ENCODE assay signal across 8 cellular contexts in the genomic region with DNA sequence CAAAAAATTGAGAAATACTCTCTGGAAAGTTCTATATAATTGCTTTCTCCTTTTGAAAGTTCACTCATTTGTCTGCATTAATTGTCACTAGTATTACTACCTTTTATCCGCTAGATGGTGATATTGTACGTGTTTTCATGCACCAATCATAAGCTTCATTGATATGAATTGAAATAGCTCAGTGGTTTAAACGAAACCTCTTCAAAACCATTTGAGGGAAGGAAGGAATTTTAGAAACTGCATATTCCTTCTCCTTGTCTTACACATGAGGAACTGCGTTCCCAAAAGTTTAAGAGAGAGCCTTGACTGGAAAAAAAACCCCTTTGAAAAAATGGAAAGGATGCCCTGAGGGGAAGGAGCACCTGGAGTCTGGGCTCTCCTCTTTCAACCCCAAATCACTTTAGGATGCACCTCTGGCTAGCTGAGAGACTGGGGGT.
A peak's percentile ranks its signal among the peaks of the same experiment; 100 is the strongest.
DNase-seq lines count a peak whose midpoint lies in the region; ATAC-seq and TF ChIP-seq lines count a peak whose summit lies in the region.

No MANE protein-coding gene starts in this region.

- no peaks in the 10 kb centered on the region for H3K4me1 ChIP-seq in lung (ENCODE audit: control insufficient read depth in 2 of 2, insufficient read depth in 2 of 2, low read length in 2 of 2)

- DNase-seq in CD1c-positive myeloid dendritic cell (ENCODE audit: extremely low spot score) (peak; percentile 61), NCI-H82 (lab: John Stamatoyannopoulos, UW) (peak; percentile 50), chondrocyte (ENCODE audit: low spot score) (no peak), lung (ENCODE audit: low spot score) (no peak), lower leg skin (ENCODE audit: low spot score in 2 of 2) (no peak), NCI-H187 treated with DMSO at 0.1 percent for 48 hours (lab: John Stamatoyannopoulos, UW) (no peak)

- H3K27ac ChIP-seq in lung (ENCODE audit: low read depth in 1 of 2, low read length in 1 of 2), result no peak overlapping the region

- peak; percentile 88 for TF ChIP-seq CTCF in chondrocyte (IDR thresholded peaks at IDR 0.05)
- peak; percentile 53 for TF ChIP-seq CTCF in lung (IDR thresholded peaks at IDR 0.05; ENCODE audit: control extremely low read depth, extremely low read depth)
- no peak for TF ChIP-seq CTCF in lower leg skin (IDR thresholded peaks at IDR 0.05)

- H3K4me3 ChIP-seq in lung, result no peak overlapping the region
- no peak overlapping the region for H3K4me3 ChIP-seq in lower leg skin (ENCODE audit: low read depth, poor library complexity, severe bottlenecking)

- no peaks in the 10 kb centered on the region for H3K36me3 ChIP-seq in lung (ENCODE audit: control insufficient read depth in 2 of 2, insufficient read depth in 2 of 2, low read length in 2 of 2)

- no peak for TF ChIP-seq POLR2A in lower leg skin (IDR thresholded peaks at IDR 0.05)

- peak; percentile 80 for ATAC-seq in GM18861 (IDR thresholded peaks at IDR 0.05; ENCODE audit: unreplicated experiment)
- ATAC-seq in HG03039 (IDR thresholded peaks at IDR 0.05; ENCODE audit: unreplicated experiment), result peak; percentile 69
- peak; percentile 66 for ATAC-seq in lung (ENCODE audit: insufficient read depth, low FRiP score)

- peaks cover 3% of the 10 kb centered on the region for H3K4me1 Mint-ChIP-seq in chondrocyte (ENCODE audit: low read depth)

- no peak overlapping the region for H3K4me3 Mint-ChIP-seq in chondrocyte (ENCODE audit: unreplicated experiment)

- H3K9me3 Mint-ChIP-seq in chondrocyte (ENCODE audit: low read depth), result no peaks in the 10 kb centered on the region

- peaks cover 25% of the 10 kb centered on the region for H3K27me3 Mint-ChIP-seq in chondrocyte (ENCODE audit: low read depth)

- H3K9me3 ChIP-seq in lung (ENCODE audit: control insufficient read depth in 2 of 2, insufficient read depth in 1 of 2, low read length in 1 of 2), result no peaks in the 10 kb centered on the region

- no peaks in the 10 kb centered on the region for H3K27me3 ChIP-seq in lung (ENCODE audit: control insufficient read depth, insufficient read depth)

- intact Hi-C loops in lower leg skin (cut with DNase I; ENCODE audit: low total_unique reads), result loop anchor here (10.0 kb wide), 1 partner anchor 833 kb away; no protein-coding TSS in a partner anchor

- 1 to 2% methylated on average over 4 of the region's 4 CpGs for WGBS in lung, 2 donors
- WGBS in lower leg skin, 2 donors, result 1 to 2% methylated on average over 4 of the region's 4 CpGs

- no peak overlapping the region for H3K27ac Mint-ChIP-seq in chondrocyte (ENCODE audit: unreplicated experiment)

- no peaks in the 10 kb centered on the region for H3K36me3 Mint-ChIP-seq in chondrocyte (ENCODE audit: low read depth)

Comparison
In these comparisons a context has a peak if more than half of its experiments do, and no peak if none do; other contexts are left out.
1. DNase-seq: peak in CD1c-positive myeloid dendritic cell (single experiment) and NCI-H82 (single experiment); none in chondrocyte (single experiment), lung (single experiment), lower leg skin (0 of 2) and NCI-H187 treated with DMSO at 0.1 percent for 48 hours (single experiment).
2. CTCF ChIP-seq: peak in chondrocyte (single experiment) and lung (single experiment); none in lower leg skin (0 of 3).
3. Peak in every context shown above with its lines, with median percentiles within 50 percentile points of each other: ATAC-seq.